Comparison of ENCODE assay signal across 1 cellular context in the genomic region with DNA sequence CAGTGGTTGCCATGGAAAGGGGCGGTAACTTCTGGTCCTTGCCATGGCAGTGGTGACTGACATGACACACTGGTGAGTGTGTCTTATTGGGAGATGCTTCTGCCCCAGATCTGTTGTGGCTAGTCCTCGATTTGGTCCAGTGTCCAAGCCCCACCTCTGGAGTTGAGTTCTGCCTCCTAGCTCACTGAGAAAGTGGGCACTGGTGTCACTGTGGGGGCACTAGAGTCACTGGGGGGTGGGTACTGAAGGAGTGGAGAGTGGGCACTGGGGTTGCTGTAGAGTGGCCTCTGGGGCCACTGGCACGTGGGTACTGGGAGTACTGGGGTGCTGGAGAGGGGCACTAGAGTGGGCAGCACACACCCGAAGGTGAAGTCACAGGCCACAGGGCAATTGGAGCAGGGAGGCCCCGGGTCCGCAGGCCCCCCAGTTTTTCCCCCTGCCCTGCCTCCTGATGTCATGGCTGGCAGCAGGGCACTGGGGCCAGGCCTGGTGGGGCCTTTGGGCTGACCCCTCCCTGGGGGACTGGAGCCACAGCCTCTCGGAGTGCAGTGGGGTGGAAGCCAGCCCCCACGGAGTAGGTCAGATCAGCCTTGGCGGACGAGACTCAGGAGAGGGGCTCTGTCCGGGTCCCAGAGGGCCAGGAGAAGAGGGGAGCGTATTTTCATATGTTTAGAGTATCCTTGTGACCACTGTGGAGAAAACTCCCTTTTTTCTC.
TF ChIP-seq lines count a peak whose summit lies in the region.

No MANE protein-coding gene starts in this region.

TF ChIP-seq in HepG2, 621 proteins besides CTCF, POLR2A, EP300 and RAD21 (continued from another document):
- no peak for TF ChIP-seq ZNF512B (CRISPR knock-in tag; IDR thresholded peaks at IDR 0.05; ENCODE audit: borderline replicate concordance)
